Comparison of ENCODE assay signal across 27 cellular contexts in the genomic region with DNA sequence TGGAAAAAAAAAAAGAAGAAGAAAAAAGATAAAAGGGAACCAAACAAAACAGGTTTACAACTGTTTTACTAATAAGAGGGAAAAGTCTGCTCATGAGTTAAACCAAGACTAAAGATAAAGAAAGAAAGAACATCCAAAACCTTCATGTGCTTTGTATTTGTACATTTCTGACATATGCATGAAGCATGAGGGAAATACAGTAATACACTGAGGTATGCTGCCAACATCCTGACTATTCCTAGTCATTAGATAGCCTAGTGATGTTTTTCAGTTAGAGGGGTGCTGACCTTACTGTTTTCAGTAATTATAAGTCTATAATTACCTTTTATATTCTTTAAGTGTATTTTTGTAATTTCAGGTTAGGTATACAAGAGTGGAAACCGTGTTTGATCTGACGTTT.
DNase-seq lines count a peak whose midpoint lies in the region; ATAC-seq, FAIRE-seq and TF ChIP-seq lines count a peak whose summit lies in the region.
"Had no signal": no experiment of that assay in that cellular context is flagged by ENCODE, and none has a peak within 500 bp of the region (broad histone marks: within the 10 kb centered on the region; RNA-seq: fewer than 3 reads in every experiment).

No MANE protein-coding gene starts in this region.

- peaks cover 3% of the 10 kb centered on the region for H3K4me1 Mint-ChIP-seq in astrocyte (ENCODE audit: low read depth, unreplicated experiment)

- H3K27ac Mint-ChIP-seq in astrocyte (ENCODE audit: unreplicated experiment): no peak overlapping the region
- H3K27ac Mint-ChIP-seq: CD4-positive, alpha-beta T cell; HFFc6 had no signal

- H3K36me3 Mint-ChIP-seq in astrocyte (ENCODE audit: low read depth, unreplicated experiment): no peaks in the 10 kb centered on the region

- POLR2A ChIA-PET in IMR-90 (lab: Charles Lee; ENCODE audit: unreplicated experiment): no interaction called here

- H3K36me3 ChIP-seq in IMR-90 (ENCODE audit: control insufficient read depth, insufficient read depth, low read length) (no peaks in the 10 kb centered on the region), astrocyte (ENCODE audit: insufficient read depth, low read length) (no peaks in the 10 kb centered on the region)
- H3K36me3 ChIP-seq: BLaER1 had no signal

- H2BK15ac ChIP-seq in IMR-90 (ENCODE audit: low read depth, low read length): 0 out of 3 replicates have a peak overlapping the region, but pooled peaks have one; percentile 5

- peak overlapping the region; percentile 16; the same call in 1 of the 2 replicates for H3K18ac ChIP-seq in IMR-90 (ENCODE audit: low read depth, low read length)

- WGBS in IMR-90 (ENCODE audit: extremely low coverage in 2 of 2, insufficient read length in 1 of 2), 2 experiments: no CpG with 5 or more reads among the region's 2 CpGs

- H3K9ac ChIP-seq in IMR-90 (ENCODE audit: low read depth, low read length): no peak overlapping the region
- no peak overlapping the region for H3K9ac ChIP-seq in astrocyte (ENCODE audit: low read length)
- H3K9ac ChIP-seq: BLaER1 had no signal

- no peak overlapping the region for H3K23ac ChIP-seq in IMR-90 (ENCODE audit: low read depth, low read length)

- H4K91ac ChIP-seq in IMR-90 (ENCODE audit: insufficient read depth, low read depth, low read length): no peak overlapping the region

- DNase-seq in DMS 273 (lab: John Stamatoyannopoulos, UW; ENCODE audit: unreplicated experiment): peak; percentile 26
- DNase-seq in DMS 273 treated with DMSO at 0.1 percent for 48 hours (lab: John Stamatoyannopoulos, UW): no peak
- peak; percentile 57 for DNase-seq in IMR-90
- DNase-seq in astrocyte (ENCODE audit: low read depth): peak; percentile 33
- DNase-seq in iris pigment epithelial cell (ENCODE audit: low read depth): peak; percentile 10
- DNase-seq in NCI-H82 treated with DMSO at 0.1 percent for 48 hours (lab: John Stamatoyannopoulos, UW; ENCODE audit: unreplicated experiment): no peak
- DNase-seq: ACHN; CD4-positive, alpha-beta T cell; HFFc6; KBM-7; MM.1S; NCI-H1048; NCI-H1436; NCI-H2029; NCI-H345; PC-9; RPMI8226; SHP77 treated with DMSO at 0.1 percent for 48 hours had no signal

- BruUV-seq in IMR-90 (replicated peaks; lab: Mats Ljungman, UMichigan): no TSS peak

- TF ChIP-seq RAD21 in IMR-90 (IDR thresholded peaks at IDR 0.05; ENCODE audit: low read length): no peak

- no peak overlapping the region for H3K4ac ChIP-seq in IMR-90 (ENCODE audit: low read depth, low read length)

- H2BK120ac ChIP-seq in IMR-90 (ENCODE audit: low read depth, low read length): 0 out of 2 replicates have a peak overlapping the region, but pooled peaks have one; percentile 23

- H3K4me3 ChIP-seq in IMR-90 (ENCODE audit: insufficient read depth, low read depth, low read length) (no peak overlapping the region), astrocyte (ENCODE audit: insufficient read depth, low read depth, low read length) (no peak overlapping the region)
- H3K4me3 ChIP-seq: BLaER1, GM12878, PC-9, SK-N-MC had no signal

- peak overlapping the region in 1 of 2 experiments; percentile 19; a peak in 1 of 4 replicates for H4K8ac ChIP-seq in IMR-90 (ENCODE audit: low read depth in 2 of 2, low read length in 2 of 2)

- H2BK20ac ChIP-seq in IMR-90 (ENCODE audit: low read depth, low read length): no peak overlapping the region

- dilution Hi-C loops in IMR-90 (cut with HindIII; ENCODE audit: low sequenced_read_pairs, unreplicated experiment): no loop called here

- H2BK5ac ChIP-seq in IMR-90 (ENCODE audit: low read depth, low read length, poor library complexity, severe bottlenecking): peak overlapping the region; percentile 52

- ATAC-seq in IMR-90 (ENCODE audit: low read depth): no peak
- ATAC-seq in HG02678 (IDR thresholded peaks at IDR 0.05; ENCODE audit: unreplicated experiment): no peak
- no peak for ATAC-seq in HG03442 (IDR thresholded peaks at IDR 0.05; ENCODE audit: unreplicated experiment)
- ATAC-seq: GM12878, HepG2 had no signal

- no peak for TF ChIP-seq POLR2A in IMR-90 (IDR thresholded peaks at IDR 0.05; ENCODE audit: low read depth, low read length)

- in situ Hi-C loops in IMR-90 (cut with MboI; ENCODE audit: low sequenced_read_pairs): no loop called here

- no peak overlapping the region for H2AFZ ChIP-seq in IMR-90 (replicated peaks; ENCODE audit: low read length, poor library complexity)
- no peak overlapping the region for H2AFZ ChIP-seq in astrocyte (ENCODE audit: low read depth, low read length)
- H2AFZ ChIP-seq: PC-9 had no signal

- H3K14ac ChIP-seq in IMR-90 (replicated peaks; ENCODE audit: low read depth, low read length): 0 out of 2 replicates have a peak overlapping the region, but pooled peaks have one; percentile 13

- CTCF ChIA-PET in IMR-90 (lab: Yijun Ruan, JAX): interaction anchor here (0.7 kb wide), 1 partner anchor 1382 kb away, joined by 4 read pairs; no protein-coding TSS in a partner anchor

- intact Hi-C loops in IMR-90 (cut with micrococcal nuclease): no loop called here

- no peak overlapping the region for H3K4me3 Mint-ChIP-seq in astrocyte (ENCODE audit: unreplicated experiment)
- H3K4me3 Mint-ChIP-seq: CD4-positive, alpha-beta T cell; HFFc6 had no signal

- H3K27me3 Mint-ChIP-seq in astrocyte (ENCODE audit: low read depth, unreplicated experiment): no peaks in the 10 kb centered on the region
- H3K27me3 Mint-ChIP-seq: CD4-positive, alpha-beta T cell had no signal

- H2AK5ac ChIP-seq in IMR-90 (ENCODE audit: low read depth, low read length): no peak overlapping the region

- peak overlapping the region; percentile 61; the same call in 1 of the 2 replicates for H3K4me2 ChIP-seq in IMR-90 (ENCODE audit: low read depth, low read length)
- no peak overlapping the region for H3K4me2 ChIP-seq in astrocyte (ENCODE audit: low read length)
- H3K4me2 ChIP-seq: BLaER1, PC-9 had no signal

- H3K4me1 ChIP-seq in IMR-90 (ENCODE audit: control insufficient read depth, insufficient read depth, low read length) (no peaks in the 10 kb centered on the region; the same call in 1 of the 2 replicates), astrocyte (ENCODE audit: insufficient read depth, low read length) (no peaks in the 10 kb centered on the region)
- H3K4me1 ChIP-seq: BLaER1 had no signal

- H3K9me3 ChIP-seq in IMR-90 (ENCODE audit: control insufficient read depth, insufficient read depth, low read length) (no peaks in the 10 kb centered on the region), astrocyte (ENCODE audit: insufficient read depth, low read depth, low read length) (no peaks in the 10 kb centered on the region)
- H3K9me3 ChIP-seq: BLaER1 had no signal

- H4K20me1 ChIP-seq in IMR-90 (ENCODE audit: insufficient read depth, low read length): no peaks in the 10 kb centered on the region
- H4K20me1 ChIP-seq in astrocyte (ENCODE audit: insufficient read depth, low read length): no peaks in the 10 kb centered on the region
- H4K20me1 ChIP-seq: BLaER1 had no signal

- peaks cover 2% of the 10 kb centered on the region for H3K9me3 Mint-ChIP-seq in astrocyte (ENCODE audit: unreplicated experiment)

- no peak overlapping the region for H2AK9ac ChIP-seq in IMR-90 (replicated peaks; ENCODE audit: low read depth, low read length, poor library complexity)

- no peak for FAIRE-seq in astrocyte (lab: Jason Lieb, UNC)
- FAIRE-seq: GM12878, H54, HepG2 had no signal

- H3K56ac ChIP-seq in IMR-90 (ENCODE audit: extremely low read depth, insufficient read depth, low read length): no peak overlapping the region

- H3K27me3 ChIP-seq in IMR-90 (ENCODE audit: control insufficient read depth, insufficient read depth, low read length) (no peaks in the 10 kb centered on the region), astrocyte (ENCODE audit: insufficient read depth, low read length) (no peaks in the 10 kb centered on the region)
- H3K27me3 ChIP-seq: BLaER1 had no signal

- no peaks in the 10 kb centered on the region for H3K9me1 ChIP-seq in IMR-90 (ENCODE audit: insufficient read depth, low read length)

- H4K5ac ChIP-seq in IMR-90 (ENCODE audit: low read depth, low read length): peak overlapping the region; percentile 58; the same call in 1 of the 2 replicates

- H3K79me2 ChIP-seq in astrocyte (ENCODE audit: insufficient read depth, low read length): no peaks in the 10 kb centered on the region

- no peak for TF ChIP-seq CTCF in IMR-90 (conservative IDR thresholded peaks at IDR 0.05; ENCODE audit: low read depth, low read length)
- TF ChIP-seq CTCF in astrocyte (IDR thresholded peaks at IDR 0.05; ENCODE audit: insufficient read depth, low read depth, low read length): no peak

- H3K79me1 ChIP-seq in IMR-90 (ENCODE audit: low read depth in 1 of 2, low read length in 2 of 2): no peaks in the 10 kb centered on the region; a peak in 1 of 4 replicates

- H3K27ac ChIP-seq in IMR-90 (ENCODE audit: insufficient read depth, low read length) (no peak overlapping the region), astrocyte (ENCODE audit: low read depth, low read length) (no peak overlapping the region)
- H3K27ac ChIP-seq: 22Rv1, BLaER1, HL-60, PC-9, SK-N-MC had no signal

TF ChIP-seq in IMR-90, 13 proteins besides CTCF, POLR2A, EP300 and RAD21 (continues in another document):
- TF ChIP-seq CHD1 (IDR thresholded peaks at IDR 0.05; ENCODE audit: low read depth, low read length): no peak
- TF ChIP-seq, protein P1, sequence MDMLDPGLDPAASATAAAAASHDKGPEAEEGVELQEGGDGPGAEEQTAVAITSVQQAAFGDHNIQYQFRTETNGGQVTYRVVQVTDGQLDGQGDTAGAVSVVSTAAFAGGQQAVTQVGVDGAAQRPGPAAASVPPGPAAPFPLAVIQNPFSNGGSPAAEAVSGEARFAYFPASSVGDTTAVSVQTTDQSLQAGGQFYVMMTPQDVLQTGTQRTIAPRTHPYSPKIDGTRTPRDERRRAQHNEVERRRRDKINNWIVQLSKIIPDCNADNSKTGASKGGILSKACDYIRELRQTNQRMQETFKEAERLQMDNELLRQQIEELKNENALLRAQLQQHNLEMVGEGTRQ (IDR thresholded peaks at IDR 0.05; ENCODE audit: low read depth, low read length): no peak
- TF ChIP-seq, protein P2, sequence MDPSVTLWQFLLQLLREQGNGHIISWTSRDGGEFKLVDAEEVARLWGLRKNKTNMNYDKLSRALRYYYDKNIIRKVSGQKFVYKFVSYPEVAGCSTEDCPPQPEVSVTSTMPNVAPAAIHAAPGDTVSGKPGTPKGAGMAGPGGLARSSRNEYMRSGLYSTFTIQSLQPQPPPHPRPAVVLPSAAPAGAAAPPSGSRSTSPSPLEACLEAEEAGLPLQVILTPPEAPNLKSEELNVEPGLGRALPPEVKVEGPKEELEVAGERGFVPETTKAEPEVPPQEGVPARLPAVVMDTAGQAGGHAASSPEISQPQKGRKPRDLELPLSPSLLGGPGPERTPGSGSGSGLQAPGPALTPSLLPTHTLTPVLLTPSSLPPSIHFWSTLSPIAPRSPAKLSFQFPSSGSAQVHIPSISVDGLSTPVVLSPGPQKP (IDR thresholded peaks at IDR 0.05; ENCODE audit: borderline replicate concordance, low read depth, low read length): no peak
- no peak for TF ChIP-seq BHLHE40 (IDR thresholded peaks at IDR 0.05; ENCODE audit: low read depth, low read length)
- no peak for TF ChIP-seq NFE2L2 (IDR thresholded peaks at IDR 0.05; ENCODE audit: low read depth, low read length)
- no peak for TF ChIP-seq MAFK (IDR thresholded peaks at IDR 0.05; ENCODE audit: low read depth, low read length)
- no peak for TF ChIP-seq RFX5 (IDR thresholded peaks at IDR 0.05; ENCODE audit: low read depth, low read length)
- no peak for TF ChIP-seq CEBPB (IDR thresholded peaks at IDR 0.05; ENCODE audit: low read depth, low read length)

Comparison
In these comparisons a context has a peak if more than half of its experiments do, and no peak if none do; other contexts are left out.
1. DNase-seq: peak in DMS 273 (single experiment), IMR-90 (single experiment), astrocyte (single experiment) and iris pigment epithelial cell (single experiment); none in DMS 273 treated with DMSO at 0.1 percent for 48 hours (single experiment) and NCI-H82 treated with DMSO at 0.1 percent for 48 hours (single experiment).